Comparison of ENCODE assay signal across 1 cellular context in genomic region chr4:66574145-66574978, GRCh38.
TF ChIP-seq lines count a peak whose summit lies in the region.

No MANE protein-coding gene starts in this region.

TF ChIP-seq in GM23338, 12 proteins besides CTCF, POLR2A, EP300 and RAD21 (continued from another document):
- TF ChIP-seq ZNF462 (CRISPR knock-in tag; IDR thresholded peaks at IDR 0.05) (no peak), NANOG (IDR thresholded peaks at IDR 0.05; ENCODE audit: borderline replicate concordance) (no peak), ZNF331 (CRISPR knock-in tag; IDR thresholded peaks at IDR 0.05; ENCODE audit: low read depth) (no peak), STAT1 (IDR thresholded peaks at IDR 0.05; ENCODE audit: unreplicated experiment) (no peak), EZH2 (IDR thresholded peaks at IDR 0.05; ENCODE audit: low read depth, unreplicated experiment) (no peak), REST (IDR thresholded peaks at IDR 0.05; ENCODE audit: unreplicated experiment) (no peak), POLR2AphosphoS5 (IDR thresholded peaks at IDR 0.05; ENCODE audit: low read depth) (no peak), CREB1 (CRISPR knock-in tag; IDR thresholded peaks at IDR 0.05; ENCODE audit: low read depth) (no peak), ZNF114 (CRISPR knock-in tag; IDR thresholded peaks at IDR 0.05) (no peak), JUNB (IDR thresholded peaks at IDR 0.05; ENCODE audit: unreplicated experiment) (no peak)
